Comparison of ENCODE assay signal across 17 cellular contexts in genomic region chr10:603745-604144, GRCh38.
DNase-seq lines count a peak whose midpoint lies in the region; ATAC-seq, FAIRE-seq and TF ChIP-seq lines count a peak whose summit lies in the region.
"Had no signal": no experiment of that assay in that cellular context is flagged by ENCODE, and none has a peak within 500 bp of the region (broad histone marks: within the 10 kb centered on the region; RNA-seq: fewer than 3 reads in every experiment).

No MANE protein-coding gene starts in this region.

- no peak overlapping the region for H3K14ac ChIP-seq in IMR-90 (replicated peaks; ENCODE audit: low read depth, low read length)

- no peaks in the 10 kb centered on the region for H3K9me2 ChIP-seq in GM23338 (ENCODE audit: insufficient read depth)

- ATAC-seq in GM23338: peak; percentile 12; the same call in 1 of the 3 replicates
- no peak for ATAC-seq in IMR-90 (ENCODE audit: low read depth)
- no peak for ATAC-seq in GM21529 (IDR thresholded peaks at IDR 0.05; ENCODE audit: unreplicated experiment)
- ATAC-seq: A549, GM12878, HepG2 had no signal

- H3K56ac ChIP-seq in IMR-90 (ENCODE audit: extremely low read depth, insufficient read depth, low read length): no peak overlapping the region

- peaks cover 37% of the 10 kb centered on the region for H3K4me1 Mint-ChIP-seq in GM23338
- peaks cover 50% of the 10 kb centered on the region for H3K4me1 Mint-ChIP-seq in mesothelial cell of epicardium

- no peak overlapping the region; a peak in 1 of 4 replicates for H4K8ac ChIP-seq in IMR-90 (ENCODE audit: low read depth in 2 of 2, low read length in 2 of 2)

- peak overlapping the region; percentile 34 for H3K4ac ChIP-seq in IMR-90 (ENCODE audit: low read depth, low read length)

- TF ChIP-seq CTCF in GM23338 (conservative IDR thresholded peaks at IDR 0.05; ENCODE audit: low read depth in 2 of 2) (no peak), IMR-90 (conservative IDR thresholded peaks at IDR 0.05; ENCODE audit: low read depth, low read length) (no peak), mesothelial cell of epicardium (IDR thresholded peaks at IDR 0.05; ENCODE audit: unreplicated experiment) (no peak), sigmoid colon (IDR thresholded peaks at IDR 0.05) (no peak)

- no peak overlapping the region for H2BK120ac ChIP-seq in IMR-90 (ENCODE audit: low read depth, low read length)

- no peaks in the 10 kb centered on the region; the same call in 1 of the 2 replicates for H3K4me1 ChIP-seq in GM23338 (ENCODE audit: insufficient read depth)
- peaks cover 45% of the 10 kb centered on the region for H3K4me1 ChIP-seq in IMR-90 (ENCODE audit: control insufficient read depth, insufficient read depth, low read length)
- H3K4me1 ChIP-seq in sigmoid colon: peaks cover 0 to 89% (median 85%) of the 10 kb centered on the region in 4 donors
- H3K4me1 ChIP-seq: A549, BE2C had no signal

- H3K27me3 Mint-ChIP-seq in GM23338 (ENCODE audit: insufficient read depth, low read depth, poor library complexity): peaks cover 2% of the 10 kb centered on the region
- no peaks in the 10 kb centered on the region for H3K27me3 Mint-ChIP-seq in mesothelial cell of epicardium (ENCODE audit: low read depth)

- H3K4me3 ChIP-seq in GM23338: no peak overlapping the region
- no peak overlapping the region for H3K4me3 ChIP-seq in IMR-90 (ENCODE audit: insufficient read depth, low read depth, low read length)
- no peak overlapping the region for H3K4me3 ChIP-seq in sigmoid colon
- H3K4me3 ChIP-seq: A549, GM12878 had no signal

- peaks cover 54% of the 10 kb centered on the region for H3K9me1 ChIP-seq in IMR-90 (ENCODE audit: insufficient read depth, low read length)

- no peak overlapping the region for H3K27ac ChIP-seq in GM23338 (ENCODE audit: low read depth)
- H3K27ac ChIP-seq in IMR-90 (ENCODE audit: insufficient read depth, low read length): no peak overlapping the region
- H3K27ac ChIP-seq in sigmoid colon: no peak overlapping the region
- H3K27ac ChIP-seq: A549, C4-2B had no signal

- peak overlapping the region; percentile 63; the same call in 1 of the 2 replicates for H2AK5ac ChIP-seq in IMR-90 (ENCODE audit: low read depth, low read length)

- POLR2A ChIA-PET in IMR-90 (lab: Charles Lee; ENCODE audit: unreplicated experiment): no interaction called here

- intact Hi-C loops in IMR-90 (cut with micrococcal nuclease) (no loop called here), sigmoid colon (cut with DNase I) (no loop called here)

- no peak for TF ChIP-seq RAD21 in IMR-90 (IDR thresholded peaks at IDR 0.05; ENCODE audit: low read length)

- H3K36me3 ChIP-seq in GM23338 (ENCODE audit: insufficient read depth) (no peaks in the 10 kb centered on the region), IMR-90 (ENCODE audit: control insufficient read depth, insufficient read depth, low read length) (no peaks in the 10 kb centered on the region), sigmoid colon (no peaks in the 10 kb centered on the region)
- H3K36me3 ChIP-seq: BE2C had no signal

- H4K5ac ChIP-seq in IMR-90 (ENCODE audit: low read depth, low read length): no peak overlapping the region

- no peak overlapping the region for H3K4me2 ChIP-seq in GM23338
- no peak overlapping the region for H3K4me2 ChIP-seq in IMR-90 (ENCODE audit: low read depth, low read length)
- H3K4me2 ChIP-seq: A549 had no signal

- no peaks in the 10 kb centered on the region; the same call in 2 of the 3 replicates for H3K9me3 Mint-ChIP-seq in GM23338
- H3K9me3 Mint-ChIP-seq in mesothelial cell of epicardium: no peaks in the 10 kb centered on the region
- H3K9me3 Mint-ChIP-seq: CD4-positive, alpha-beta memory T cell; HFFc6 had no signal

- H3K36me3 Mint-ChIP-seq in GM23338 (ENCODE audit: low read depth) (no peaks in the 10 kb centered on the region), mesothelial cell of epicardium (no peaks in the 10 kb centered on the region)
- H3K36me3 Mint-ChIP-seq: CD4-positive, alpha-beta memory T cell had no signal

- peaks cover 23% of the 10 kb centered on the region for H3K79me2 ChIP-seq in GM23338 (replicated peaks; ENCODE audit: insufficient read depth)

- 85% methylated on average over 2 of the region's 6 CpGs; no CpG with 5 or more reads in 1 of the 2 experiments for WGBS in IMR-90 (ENCODE audit: extremely low coverage in 2 of 2, insufficient read length in 1 of 2), 2 experiments
- WGBS in sigmoid colon, 2 donors: 78 to 85% methylated on average over 6 of the region's 6 CpGs

- peaks cover 3% of the 10 kb centered on the region for H4K20me1 ChIP-seq in GM23338 (replicated peaks; ENCODE audit: insufficient read depth)
- H4K20me1 ChIP-seq in IMR-90 (ENCODE audit: insufficient read depth, low read length): peaks cover 18% of the 10 kb centered on the region

- TF ChIP-seq EP300 in sigmoid colon (IDR thresholded peaks at IDR 0.05): no peak

- no peak overlapping the region for H3K27ac Mint-ChIP-seq in GM23338
- H3K27ac Mint-ChIP-seq in mesothelial cell of epicardium: peak overlapping the region; percentile 37
- H3K27ac Mint-ChIP-seq: CD4-positive, alpha-beta memory T cell; HFFc6 had no signal

- no peak for FAIRE-seq in GM12891 (lab: Jason Lieb, UNC)
- FAIRE-seq: A549, GM12878, HepG2, HTR-8/SVneo had no signal

- H3K27me3 ChIP-seq in GM23338 (ENCODE audit: insufficient read depth): no peaks in the 10 kb centered on the region
- H3K27me3 ChIP-seq in IMR-90 (ENCODE audit: control insufficient read depth, insufficient read depth, low read length): no peaks in the 10 kb centered on the region
- no peaks in the 10 kb centered on the region for H3K27me3 ChIP-seq in sigmoid colon
- H3K27me3 ChIP-seq: BE2C had no signal

- H2AFZ ChIP-seq in GM23338 (no peak overlapping the region), IMR-90 (replicated peaks; ENCODE audit: low read length, poor library complexity) (no peak overlapping the region)

- H3K23ac ChIP-seq in IMR-90 (ENCODE audit: low read depth, low read length): no peak overlapping the region

- H2AK9ac ChIP-seq in IMR-90 (replicated peaks; ENCODE audit: low read depth, low read length, poor library complexity): no peak overlapping the region

- H4K91ac ChIP-seq in IMR-90 (ENCODE audit: insufficient read depth, low read depth, low read length): peak overlapping the region; percentile 34; the same call in 1 of the 2 replicates

- CTCF ChIA-PET in IMR-90 (lab: Yijun Ruan, JAX): no interaction called here

- H3K9ac ChIP-seq in IMR-90 (ENCODE audit: low read depth, low read length): no peak overlapping the region

- DNase-seq in GM23338 (ENCODE audit: low spot score) (no peak), IMR-90 (no peak), mesothelial cell of epicardium (ENCODE audit: low spot score in 2 of 2, unreplicated experiment in 2 of 2) (no peak), sigmoid colon (peak; percentile 57), NCI-H2227 (lab: John Stamatoyannopoulos, UW; ENCODE audit: unreplicated experiment) (no peak), GM12891 (ENCODE audit: insufficient read length, low spot score) (no peak)
- DNase-seq: BE2C; CD4-positive, alpha-beta memory T cell; DMS79; HCEC 1CT; HFFc6 had no signal

- H3K9me3 ChIP-seq in IMR-90 (ENCODE audit: control insufficient read depth, insufficient read depth, low read length) (no peaks in the 10 kb centered on the region), sigmoid colon (no peaks in the 10 kb centered on the region)
- H3K9me3 ChIP-seq: A549, BE2C had no signal

- H3K4me3 Mint-ChIP-seq in GM23338: no peak overlapping the region
- no peak overlapping the region for H3K4me3 Mint-ChIP-seq in mesothelial cell of epicardium
- H3K4me3 Mint-ChIP-seq: CD4-positive, alpha-beta memory T cell; HFFc6 had no signal

- no TSS peak for BruUV-seq in IMR-90 (replicated peaks; lab: Mats Ljungman, UMichigan)

- TF ChIP-seq POLR2A in IMR-90 (IDR thresholded peaks at IDR 0.05; ENCODE audit: low read depth, low read length) (no peak), sigmoid colon (IDR thresholded peaks at IDR 0.05) (no peak), GM12891 (IDR thresholded peaks at IDR 0.05; ENCODE audit: low read depth, low read length) (no peak)

- H3K18ac ChIP-seq in IMR-90 (ENCODE audit: low read depth, low read length): no peak overlapping the region; the same call in 1 of the 2 replicates

- no peaks in the 10 kb centered on the region for H3F3A ChIP-seq in GM23338 (replicated peaks; ENCODE audit: low read depth)

- dilution Hi-C loops in IMR-90 (cut with HindIII; ENCODE audit: low sequenced_read_pairs, unreplicated experiment): no loop called here

- no peak overlapping the region for H2BK20ac ChIP-seq in IMR-90 (ENCODE audit: low read depth, low read length)

- in situ Hi-C loops in IMR-90 (cut with MboI; ENCODE audit: low sequenced_read_pairs): no loop called here

- H2BK15ac ChIP-seq in IMR-90 (ENCODE audit: low read depth, low read length): no peak overlapping the region

- H3K79me1 ChIP-seq in IMR-90 (ENCODE audit: low read depth in 1 of 2, low read length in 2 of 2): peaks cover 56 to 88% of the 10 kb centered on the region in 2 experiments

- no peak overlapping the region for H2BK5ac ChIP-seq in IMR-90 (ENCODE audit: low read depth, low read length, poor library complexity, severe bottlenecking)

TF ChIP-seq in GM23338, 12 proteins besides CTCF, POLR2A, EP300 and RAD21 (continues in another document):
- TF ChIP-seq EZH2phosphoT487 (IDR thresholded peaks at IDR 0.05; ENCODE audit: unreplicated experiment) (no peak), EZH2 (IDR thresholded peaks at IDR 0.05; ENCODE audit: low read depth, unreplicated experiment) (no peak), POLR2AphosphoS5 (IDR thresholded peaks at IDR 0.05; ENCODE audit: low read depth) (no peak)

TF ChIP-seq in IMR-90, 13 proteins besides CTCF, POLR2A, EP300 and RAD21 (continues in another document):
- TF ChIP-seq MXI1 (IDR thresholded peaks at IDR 0.05; ENCODE audit: borderline replicate concordance, low read depth, low read length) (no peak), CEBPB (IDR thresholded peaks at IDR 0.05; ENCODE audit: low read depth, low read length) (no peak), NFE2L2 (IDR thresholded peaks at IDR 0.05; ENCODE audit: low read depth, low read length) (no peak), BHLHE40 (IDR thresholded peaks at IDR 0.05; ENCODE audit: low read depth, low read length) (no peak), MAZ (IDR thresholded peaks at IDR 0.05; ENCODE audit: borderline replicate concordance, low read depth, low read length) (no peak), MAFK (IDR thresholded peaks at IDR 0.05; ENCODE audit: low read depth, low read length) (no peak)

TF ChIP-seq in GM12891, 5 proteins besides CTCF, POLR2A, EP300 and RAD21:
- TF ChIP-seq POU2F2 (IDR thresholded peaks at IDR 0.05; ENCODE audit: low read depth, low read length) (no peak), TAF1 (IDR thresholded peaks at IDR 0.05; ENCODE audit: low read depth, low read length) (no peak), PAX5 (IDR thresholded peaks at IDR 0.05; ENCODE audit: insufficient read depth, low read length, severe bottlenecking) (no peak), SPI1 (IDR thresholded peaks at IDR 0.05; ENCODE audit: low read depth, low read length) (no peak), POLR2AphosphoS5 (IDR thresholded peaks at IDR 0.05; ENCODE audit: low read depth, low read length) (no peak)
